In the genomic region with DNA sequence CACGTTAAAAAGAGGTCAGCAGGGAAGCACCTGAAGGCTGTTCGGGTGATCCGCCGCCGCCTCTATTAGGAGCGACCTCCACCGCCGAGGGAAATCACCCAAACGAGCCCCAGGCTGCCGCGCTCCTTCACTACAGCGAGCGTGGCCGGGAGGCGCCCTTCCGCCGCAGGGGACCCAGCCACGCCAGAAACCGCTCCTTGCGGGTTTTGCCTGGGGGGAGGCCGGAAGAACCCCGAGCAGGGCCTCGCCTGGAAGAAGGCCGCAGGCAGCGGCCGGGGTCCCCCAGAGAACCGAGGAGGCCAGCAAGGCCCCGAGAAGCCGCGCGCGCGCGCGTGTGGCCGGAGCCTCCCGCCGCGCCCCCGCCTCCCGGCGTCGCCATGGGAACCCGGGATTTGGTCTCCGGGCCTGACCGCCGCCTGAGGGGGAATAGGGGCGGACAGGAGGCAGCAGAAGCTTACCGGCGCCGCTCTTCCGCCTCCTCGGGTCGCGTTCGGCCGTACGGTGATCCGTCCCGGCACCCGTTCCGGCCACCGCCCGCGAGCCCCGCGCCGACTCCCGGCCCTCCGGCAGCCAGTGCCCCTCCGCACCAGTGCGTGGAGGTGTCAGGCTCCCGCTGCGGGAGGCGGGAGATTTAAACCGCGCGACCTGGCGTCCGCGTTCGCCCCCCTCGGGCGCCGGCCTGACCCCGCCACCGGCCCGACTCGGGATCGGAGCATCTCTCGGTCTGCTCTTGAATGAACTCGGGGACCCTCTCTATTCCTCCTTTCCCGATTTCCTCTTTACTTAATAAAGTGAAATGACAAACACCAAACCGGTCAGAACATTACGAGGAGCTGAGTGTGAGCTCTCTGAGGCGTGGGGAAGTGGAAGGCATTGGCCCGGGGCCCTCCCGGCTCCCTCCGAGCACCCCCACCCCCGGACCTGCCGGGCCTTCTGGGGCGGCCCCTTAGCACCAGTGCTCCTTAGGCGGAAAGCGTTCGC, we compare ENCODE assay signal across 8 cellular contexts. TPM values are rescaled to one million over a fixed set of nuclear protein-coding genes. Genes with fewer than 3 reads are reported as not detected.
DNase-seq lines count a peak whose midpoint lies in the region; ATAC-seq and TF ChIP-seq lines count a peak whose summit lies in the region.

A gene (minus strand): TSS at position 606 of the 981 bp plus-strand sequence. CDS start 42,757 bp downstream, outside the sequence.

- H3K9me3 Mint-ChIP-seq in activated CD8-positive, alpha-beta T cell treated with anti-CD3 and anti-CD28 coated beads, Interleukin-2, amount 10 ng/mL, durations not matched to agents 7 days and 5 days (ENCODE audit: insufficient read depth): no peaks in the 10 kb centered on the region

- H3K9ac ChIP-seq in BLaER1 treated with 17β-estradiol and CSF1 and Interleukin-3, amounts not matched to agents 10 nM and 100 nM: peak within 1 kb of the TSS; percentile 80 to 92 (median 87)

- peak within 1 kb of the TSS; percentile 82 for H3K27ac Mint-ChIP-seq in activated CD8-positive, alpha-beta T cell treated with anti-CD3 and anti-CD28 coated beads, Interleukin-2, amount 10 ng/mL, durations not matched to agents 7 days and 5 days

- no peaks in the 10 kb centered on the region for H3K36me3 Mint-ChIP-seq in activated CD8-positive, alpha-beta T cell treated with anti-CD3 and anti-CD28 coated beads, Interleukin-2, amount 10 ng/mL, durations not matched to agents 7 days and 5 days (ENCODE audit: low read depth)

- peak within 1 kb of the TSS; percentile 90 for H3K4me3 Mint-ChIP-seq in activated CD8-positive, alpha-beta T cell treated with anti-CD3 and anti-CD28 coated beads, Interleukin-2, amount 10 ng/mL, durations not matched to agents 7 days and 5 days

- H3K4me1 ChIP-seq in BLaER1 treated with 17β-estradiol and CSF1 and Interleukin-3, amounts not matched to agents 10 nM and 100 nM: peaks cover 0 to 5% (median 0%) of the 10 kb centered on the region in 10 experiments; a peak in 3 of 20 replicates
- H3K4me1 ChIP-seq in ectodermal cell (ENCODE audit: control insufficient read depth, insufficient read depth, low read length): no peaks in the 10 kb centered on the region

- POLR2A ChIA-PET in activated CD8-positive, alpha-beta T cell treated with anti-CD3 and anti-CD28 coated beads, Interleukin-2, amount 10 ng/mL, durations not matched to agents 7 days and 5 days (lab: Charles Lee): interaction anchor here (0.6 to 1.3 kb wide), 3 partner anchors 234 to 658 kb away, joined by 3 to 6 read pairs (median 4); no protein-coding TSS in a partner anchor

- peak within 1 kb of the TSS; percentile 81 to 97 (median 88) for H3K4me2 ChIP-seq in BLaER1 treated with 17β-estradiol and CSF1 and Interleukin-3, amounts not matched to agents 10 nM and 100 nM

- H3K27ac ChIP-seq in BLaER1 treated with 17β-estradiol and CSF1 and Interleukin-3, amounts not matched to agents 10 nM and 100 nM: peak within 1 kb of the TSS; percentile 37 to 89 (median 84); a peak in 21 of 22 replicates
- H3K27ac ChIP-seq in ectodermal cell (ENCODE audit: insufficient read depth, low read depth, low read length, poor library complexity, severe bottlenecking): no peak within 1 kb of the TSS

- CTCF ChIA-PET in activated CD8-positive, alpha-beta T cell treated with anti-CD3 and anti-CD28 coated beads, Interleukin-2, amount 10 ng/mL, durations not matched to agents 7 days and 5 days (lab: Charles Lee): interaction anchor here (0.9 to 5.6 kb wide), 27 partner anchors 9 to 316 kb away, joined by 3 to 57 read pairs (median 4); a partner anchor contains a TSS

- peaks cover 12% of the 10 kb centered on the region for H3K4me1 Mint-ChIP-seq in activated CD8-positive, alpha-beta T cell treated with anti-CD3 and anti-CD28 coated beads, Interleukin-2, amount 10 ng/mL, durations not matched to agents 7 days and 5 days (ENCODE audit: low read depth)

- no peaks in the 10 kb centered on the region for H4K20me1 ChIP-seq in BLaER1 treated with 17β-estradiol and CSF1 and Interleukin-3, amounts not matched to agents 10 nM and 100 nM

- no peaks in the 10 kb centered on the region for H3K9me3 ChIP-seq in BLaER1 treated with 17β-estradiol and CSF1 and Interleukin-3, amounts not matched to agents 10 nM and 100 nM (replicated peaks in 1 of 11)
- no peaks in the 10 kb centered on the region for H3K9me3 ChIP-seq in ectodermal cell (ENCODE audit: control insufficient read depth, low read length)

- peak; percentile 84 for ATAC-seq in HG03354 (IDR thresholded peaks at IDR 0.05; ENCODE audit: poor library complexity, severe bottlenecking, unreplicated experiment)
- peak; percentile 88 for ATAC-seq in activated CD8-positive, alpha-beta T cell treated with anti-CD3 and anti-CD28 coated beads, Interleukin-2, amount 10 ng/mL, durations not matched to agents 7 days and 5 days

- peaks cover 1% of the 10 kb centered on the region for H3K27me3 Mint-ChIP-seq in activated CD8-positive, alpha-beta T cell treated with anti-CD3 and anti-CD28 coated beads, Interleukin-2, amount 10 ng/mL, durations not matched to agents 7 days and 5 days (ENCODE audit: low read depth)

- DNase-seq in NCI-H774 (lab: John Stamatoyannopoulos, UW): peak; percentile 80
- peak; percentile 73 for DNase-seq in activated CD8-positive, alpha-beta T cell treated with anti-CD3 and anti-CD28 coated beads, Interleukin-2, amount 10 ng/mL, durations not matched to agents 7 days and 5 days
- DNase-seq in lung microvascular endothelial cell (ENCODE audit: low read depth in 2 of 2): peak; percentile 54 to 55
- peak; percentile 26 for DNase-seq in stimulated activated CD8-positive, alpha-beta memory T cell treated with anti-CD3 and anti-CD28 coated beads, Interleukin-12 subunit alpha, Interleukin-12 subunit beta, amount 100 ng/mL, for 4 hours (ENCODE audit: low read depth)

- peaks cover 0 to 7% (median 0%) of the 10 kb centered on the region in 11 experiments; a peak in 4 of 22 replicates for H3K36me3 ChIP-seq in BLaER1 treated with 17β-estradiol and CSF1 and Interleukin-3, amounts not matched to agents 10 nM and 100 nM
- H3K36me3 ChIP-seq in ectodermal cell (ENCODE audit: control insufficient read depth, insufficient read depth, low read length): no peaks in the 10 kb centered on the region

- peak within 1 kb of the TSS; percentile 67 to 95 (median 84) for H3K4me3 ChIP-seq in BLaER1 treated with 17β-estradiol and CSF1 and Interleukin-3, amounts not matched to agents 10 nM and 100 nM
- peak within 1 kb of the TSS; percentile 76 for H3K4me3 ChIP-seq in ectodermal cell (ENCODE audit: insufficient read depth, low read depth, low read length)

- 0% methylated on average over 105 of the region's 105 CpGs for WGBS in ectodermal cell, 2 experiments

- H3K27me3 ChIP-seq in BLaER1 treated with 17β-estradiol and CSF1 and Interleukin-3, amounts not matched to agents 10 nM and 100 nM: no peaks in the 10 kb centered on the region
- peaks cover 15% of the 10 kb centered on the region for H3K27me3 ChIP-seq in ectodermal cell (ENCODE audit: control insufficient read depth, insufficient read depth, low read length, poor library complexity, severe bottlenecking)

- TF ChIP-seq POLR2A in GM19193 (IDR thresholded peaks at IDR 0.05; ENCODE audit: extremely low read depth, insufficient read depth, insufficient read length): peak; percentile 44

RNA-seq across cellular contexts. Expression of the gene that starts here (rescaled TPM):
- 1 to 10 TPM; 5.1 TPM for total RNA-seq in activated CD8-positive, alpha-beta T cell treated with anti-CD3 and anti-CD28 coated beads, Interleukin-2, amount 10 ng/mL, durations not matched to agents 7 days and 5 days
- 9.7 TPM for polyA plus RNA-seq in ectodermal cell (2013, experiment 1 of 4)
- 7.3 TPM for polyA plus RNA-seq in ectodermal cell (2013, experiment 2 of 4)
- 5.0 TPM for polyA plus RNA-seq in ectodermal cell (2013, experiment 3 of 4)
- 7.2 TPM for polyA plus RNA-seq in ectodermal cell (2013, experiment 4 of 4)
- total RNA-seq in lung microvascular endothelial cell: 0.60 and 0.65 TPM in 2 replicates

Comparison
In these comparisons a context has a peak if more than half of its experiments do, and no peak if none do; other contexts are left out.
1. Peak in DNase-seq in lung microvascular endothelial cell; RNA of the gene not detected or under 1 TPM.
2. DNase-seq: peak in every context shown above with its lines; median percentile 80 in NCI-H774; 73 in activated CD8-positive, alpha-beta T cell treated with anti-CD3 and anti-CD28 coated beads, Interleukin-2, amount 10 ng/mL, durations not matched to agents 7 days and 5 days; 54 in lung microvascular endothelial cell; 26 in stimulated activated CD8-positive, alpha-beta memory T cell treated with anti-CD3 and anti-CD28 coated beads, Interleukin-12 subunit alpha, Interleukin-12 subunit beta, amount 100 ng/mL, for 4 hours.